ENCODE assay signal across 19 cellular contexts in genomic region chr17:337866-338265, GRCh38. TPM values are rescaled to one million over a fixed set of nuclear protein-coding genes. Genes with fewer than 3 reads are reported as not detected.
DNase-seq lines count a peak whose midpoint lies in the region; ATAC-seq lines count a peak whose summit lies in the region.
"Had no signal": no experiment of that assay in that cellular context is flagged by ENCODE, and none has a peak within 500 bp of the region (broad histone marks: within the 10 kb centered on the region; RNA-seq: fewer than 3 reads in every experiment).

No MANE protein-coding gene starts in this region.

- H3K9ac ChIP-seq in BLaER1 treated with 17β-estradiol and CSF1 and Interleukin-3, amounts not matched to agents 10 nM and 100 nM, result peak overlapping the region in 9 of 11 experiments; percentile 7 to 76 (median 43); a peak in 10 of 22 replicates
- H3K9ac ChIP-seq in neuronal stem cell (ENCODE audit: low read depth, low read length, poor library complexity), result no peak overlapping the region

- H3K4me3 ChIP-seq in BLaER1 treated with 17β-estradiol and CSF1 and Interleukin-3, amounts not matched to agents 10 nM and 100 nM, result peak overlapping the region in 1 of 10 experiments; percentile 19; a peak in 2 of 20 replicates
- no peak overlapping the region for H3K4me3 ChIP-seq in neuronal stem cell (ENCODE audit: low read length in 2 of 2)
- H3K4me3 ChIP-seq: breast epithelium, right atrium auricular region, thoracic aorta had no signal

- peaks cover 7% of the 10 kb centered on the region for H3K79me1 ChIP-seq in neuronal stem cell (ENCODE audit: low read depth, low read length)

- H3K9me3 ChIP-seq in BLaER1 treated with 17β-estradiol and CSF1 and Interleukin-3, amounts not matched to agents 10 nM and 100 nM (replicated peaks in 1 of 11), result peaks cover 0 to 10% (median 0%) of the 10 kb centered on the region in 11 experiments; a peak in 2 of 22 replicates
- H3K9me3 ChIP-seq in neuronal stem cell (replicated peaks in 1 of 2; ENCODE audit: control insufficient read depth in 2 of 2, insufficient read depth in 1 of 2, low read depth in 1 of 2, low read length in 2 of 2), result no peaks in the 10 kb centered on the region
- H3K9me3 ChIP-seq: breast epithelium, neutrophil, right atrium auricular region, thoracic aorta had no signal

- H3K4me1 ChIP-seq in BLaER1 treated with 17β-estradiol and CSF1 and Interleukin-3, amounts not matched to agents 10 nM and 100 nM, result peaks cover 58 to 83% (median 77%) of the 10 kb centered on the region in 10 experiments
- H3K4me1 ChIP-seq in neuronal stem cell (ENCODE audit: control insufficient read depth in 2 of 2, insufficient read depth in 1 of 2, low read depth in 1 of 2, low read length in 2 of 2), result peaks cover 5 to 10% of the 10 kb centered on the region in 2 donors
- H3K4me1 ChIP-seq: breast epithelium, foreskin keratinocyte had no signal

- peaks cover 0 to 61% (median 19%) of the 10 kb centered on the region in 11 experiments; a peak in 14 of 22 replicates for H3K27me3 ChIP-seq in BLaER1 treated with 17β-estradiol and CSF1 and Interleukin-3, amounts not matched to agents 10 nM and 100 nM
- H3K27me3 ChIP-seq in neuronal stem cell (ENCODE audit: control insufficient read depth in 3 of 3, insufficient read depth in 3 of 3, low read depth in 1 of 3, low read length in 3 of 3), result no peaks in the 10 kb centered on the region
- H3K27me3 ChIP-seq: breast epithelium, right atrium auricular region had no signal

- no peak overlapping the region for H2BK12ac ChIP-seq in neuronal stem cell (ENCODE audit: low read length)

- peak overlapping the region; percentile 3 for H2AK5ac ChIP-seq in neuronal stem cell (ENCODE audit: low read depth, low read length)

- H3K4me2 ChIP-seq in BLaER1 treated with 17β-estradiol and CSF1 and Interleukin-3, amounts not matched to agents 10 nM and 100 nM, result peak overlapping the region; percentile 43 to 94 (median 85)
- no peak overlapping the region for H3K4me2 ChIP-seq in neuronal stem cell (ENCODE audit: insufficient read depth, low read length, poor library complexity, severe bottlenecking)

- peak overlapping the region in 5 of 11 experiments; percentile 45 to 71 (median 66); a peak in 10 of 22 replicates for H3K27ac ChIP-seq in BLaER1 treated with 17β-estradiol and CSF1 and Interleukin-3, amounts not matched to agents 10 nM and 100 nM
- H3K27ac ChIP-seq in caudate nucleus (ENCODE audit: low read depth, low read length) (no peak overlapping the region), neuronal stem cell (replicated peaks; ENCODE audit: low read length) (no peak overlapping the region)
- H3K27ac ChIP-seq: foreskin keratinocyte, neutrophil, right atrium auricular region, thoracic aorta had no signal

- peak overlapping the region; percentile 54 for H2BK5ac ChIP-seq in neuronal stem cell (ENCODE audit: low read length)

- no peak overlapping the region for H3K23ac ChIP-seq in neuronal stem cell (ENCODE audit: low read depth, low read length, poor library complexity)

- WGBS in neuronal stem cell (ENCODE audit: extremely low coverage in 2 of 2, insufficient read length in 2 of 2, insufficient replicate concordance in 1 of 2), 2 donors, result no CpG with 5 or more reads among the region's 7 CpGs

- no peak overlapping the region for H3K4ac ChIP-seq in neuronal stem cell (ENCODE audit: low read length)

- no peak overlapping the region for H2BK120ac ChIP-seq in neuronal stem cell (ENCODE audit: low read depth, low read length)

- H4K8ac ChIP-seq in neuronal stem cell (ENCODE audit: low read depth, low read length), result no peak overlapping the region

- H3K18ac ChIP-seq in neuronal stem cell (ENCODE audit: low read length), result no peak overlapping the region

- H3K14ac ChIP-seq in neuronal stem cell (ENCODE audit: low read length), result no peak overlapping the region

- H3K36me3 ChIP-seq in BLaER1 treated with 17β-estradiol and CSF1 and Interleukin-3, amounts not matched to agents 10 nM and 100 nM, result no peaks in the 10 kb centered on the region
- no peaks in the 10 kb centered on the region for H3K36me3 ChIP-seq in neuronal stem cell (replicated peaks in 1 of 2; ENCODE audit: control insufficient read depth in 2 of 2, insufficient read depth in 2 of 2, low read length in 2 of 2)
- H3K36me3 ChIP-seq: breast epithelium, neutrophil, right atrium auricular region, thoracic aorta had no signal

- no peak overlapping the region for H2AFZ ChIP-seq in neuronal stem cell (ENCODE audit: low read length)

- H2BK15ac ChIP-seq in neuronal stem cell (ENCODE audit: low read length), result no peak overlapping the region

- DNase-seq in NCI-H1436 treated with DMSO at 0.1 percent for 48 hours (lab: John Stamatoyannopoulos, UW), result peak; percentile 96
- peak in 36 of 61 donors; percentile 16 to 92 (median 54) for DNase-seq in caudate nucleus (lab: John Stamatoyannopoulos, UW)
- no peak for DNase-seq in neuronal stem cell (ENCODE audit: low spot score)
- no peak for DNase-seq in NCI-H510A treated with DMSO at 0.1 percent for 48 hours (lab: John Stamatoyannopoulos, UW)
- no peak for DNase-seq in NCI-H1930 (lab: John Stamatoyannopoulos, UW)
- DNase-seq: activated CD4-positive, CD25-positive, alpha-beta regulatory T cell treated with anti-CD3 and anti-CD28 coated beads, Interleukin-2, amount 50 U/mL, for 72 hours; activated naive CD8-positive, alpha-beta T cell treated with anti-CD3 and anti-CD28 coated beads, Interleukin-2, amount 10 ng/mL, durations not matched to agents 7 days and 5 days; CD4-positive, alpha-beta T cell; DND-41; foreskin keratinocyte; MV-4-11; RPMI8226 had no signal

- no peak overlapping the region for H4K91ac ChIP-seq in neuronal stem cell (ENCODE audit: low read depth, low read length, poor library complexity)

- ATAC-seq in HG03571 (IDR thresholded peaks at IDR 0.05; ENCODE audit: unreplicated experiment) (no peak), HG02938 (IDR thresholded peaks at IDR 0.05; ENCODE audit: unreplicated experiment) (no peak)
- ATAC-seq: foreskin keratinocyte had no signal

- H4K20me1 ChIP-seq in BLaER1 treated with 17β-estradiol and CSF1 and Interleukin-3, amounts not matched to agents 10 nM and 100 nM, result peaks cover 0 to 48% (median 0%) of the 10 kb centered on the region in 11 experiments; a peak in 5 of 22 replicates

RNA-seq across cellular contexts. Expression of gene RPH3AL, which starts 14.7 kb away (rescaled TPM):
- 7.7 TPM for polyA plus RNA-seq in neuronal stem cell (2013, experiment 1 of 2)
- 6.5 TPM for polyA plus RNA-seq in neuronal stem cell (2013, experiment 2 of 2)

Comparison
In these comparisons a context has a peak if more than half of its experiments do, and no peak if none do; other contexts are left out.
1. DNase-seq: peak in NCI-H1436 treated with DMSO at 0.1 percent for 48 hours (single experiment) and caudate nucleus (36 of 61); none in neuronal stem cell (single experiment), NCI-H510A treated with DMSO at 0.1 percent for 48 hours (single experiment) and NCI-H1930 (0 of 2).